In genomic region chr1:234476172-234476571, GRCh38 we compare ENCODE assay signal across 1 cellular context.
TF ChIP-seq lines count a peak whose summit lies in the region.

No MANE protein-coding gene starts in this region.

TF ChIP-seq in GM12878, 131 proteins besides CTCF, POLR2A, EP300 and RAD21 (continued from another document):
- no peak for TF ChIP-seq USF1 (IDR thresholded peaks at IDR 0.05; ENCODE audit: borderline replicate concordance, extremely low read length, insufficient read depth, low read depth, low read length)
- TF ChIP-seq CBX3 (IDR thresholded peaks at IDR 0.05; ENCODE audit: borderline replicate concordance, low read depth), result no peak
- peak in 1 of 2 experiments; percentile 54; a peak in 1 of 4 replicates for TF ChIP-seq IKZF2 (IDR thresholded peaks at IDR 0.05)
- TF ChIP-seq JUND (IDR thresholded peaks at IDR 0.05; ENCODE audit: low read depth, low read length), result no peak
- no peak for TF ChIP-seq HSF1 (IDR thresholded peaks at IDR 0.05; ENCODE audit: low read depth, low read length)
